8 cellular contexts compared by ENCODE assay signal in the genomic region with DNA sequence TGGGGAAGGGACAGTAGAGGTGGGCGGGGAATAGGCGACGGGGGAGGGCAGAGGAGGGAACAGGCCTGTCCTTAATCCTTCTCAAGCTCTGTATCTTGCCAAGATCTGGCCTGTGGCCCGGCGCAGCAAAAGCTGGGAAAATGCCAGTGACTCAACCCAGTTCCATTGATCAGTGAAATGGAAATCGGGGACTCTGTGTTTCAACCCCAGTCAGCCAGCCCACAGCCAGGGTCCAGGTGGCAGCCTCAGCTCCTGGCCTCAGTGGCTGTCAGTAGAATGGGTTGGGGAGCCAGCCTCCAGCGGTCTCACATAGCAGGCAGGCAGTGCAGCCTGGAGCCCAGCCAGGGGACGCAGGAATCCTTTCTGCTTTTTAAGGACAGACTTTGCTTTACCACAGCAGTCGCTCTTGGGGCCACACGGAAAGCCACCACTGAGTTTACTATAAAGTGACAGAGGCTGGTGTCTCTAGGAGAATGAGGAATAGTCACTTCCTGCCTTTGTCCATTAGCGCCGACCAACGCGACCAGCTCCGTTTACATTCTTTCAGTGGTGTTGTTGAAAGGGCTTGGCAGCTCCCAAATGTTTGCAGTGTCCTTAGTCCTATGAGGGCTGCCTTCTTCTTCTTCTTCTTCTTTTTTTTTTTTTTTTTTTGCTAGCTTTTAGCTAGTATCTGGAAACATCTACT.
DNase-seq lines count a peak whose midpoint lies in the region.
"Had no signal": no experiment of that assay in that cellular context is flagged by ENCODE, and none has a peak within 500 bp of the region (broad histone marks: within the 10 kb centered on the region; RNA-seq: fewer than 3 reads in every experiment).

No MANE protein-coding gene starts in this region.

- peak overlapping the region; percentile 95 to 99 for H3K18ac ChIP-seq in mesenchymal stem cell (ENCODE audit: low read depth in 1 of 2, low read length in 2 of 2)

- peak overlapping the region in 1 of 2 experiments; percentile 84 for H3K23ac ChIP-seq in mesenchymal stem cell (ENCODE audit: low read length in 2 of 2)

- H3K9me3 ChIP-seq in mesenchymal stem cell (ENCODE audit: control insufficient read depth, low read length) = peaks cover 5% of the 10 kb centered on the region

- H3K27me3 ChIP-seq in mesenchymal stem cell (ENCODE audit: control insufficient read depth in 1 of 2, insufficient read depth in 1 of 2, low read length in 2 of 2) = no peaks in the 10 kb centered on the region

- intact Hi-C loops in dendritic cell treated with granulocyte-macrophage colony-stimulating factor and Interleukin-4, amounts not matched to agents 40 ng/mL and 50 ng/mL, for 4 days (cut with micrococcal nuclease) = no loop called here

- H3K4me1 Mint-ChIP-seq in dendritic cell treated with granulocyte-macrophage colony-stimulating factor and Interleukin-4, amounts not matched to agents 40 ng/mL and 50 ng/mL, for 4 days (ENCODE audit: low read depth) = peaks cover 45% of the 10 kb centered on the region

- peak overlapping the region; percentile 90 to 91 for H3K4ac ChIP-seq in mesenchymal stem cell (ENCODE audit: low read depth in 1 of 2, low read length in 2 of 2)

- DNase-seq in NCI-H2029 treated with DMSO at 0.1 percent for 48 hours (lab: John Stamatoyannopoulos, UW) (peak; percentile 29), mesenchymal stem cell (peak; percentile 84), ureter (ENCODE audit: low spot score) (peak; percentile 61), NCI-H1105 (lab: John Stamatoyannopoulos, UW) (no peak), SIG-M5 treated with dmso at 0.1 percent for 504 hours (lab: John Stamatoyannopoulos, UW; ENCODE audit: unreplicated experiment) (no peak)
- DNase-seq in stimulated activated CD4-positive, alpha-beta T cell treated with anti-CD3 and anti-CD28 coated beads, Interleukin-4, amount 100 ng/mL, for 4 hours = no peak

- peak overlapping the region; percentile 32 for H2AFZ ChIP-seq in mesenchymal stem cell (ENCODE audit: low read depth, low read length)

- peaks cover 28% of the 10 kb centered on the region for H3K4me1 ChIP-seq in mesenchymal stem cell (ENCODE audit: control insufficient read depth, insufficient read depth, low read depth, low read length)

- H3K4me2 ChIP-seq in mesenchymal stem cell (ENCODE audit: low read length, poor library complexity, severe bottlenecking) = no peak overlapping the region

- H3K27ac ChIP-seq in mesenchymal stem cell (ENCODE audit: low read length, poor library complexity, severe bottlenecking) = peak overlapping the region; percentile 46

- no peaks in the 10 kb centered on the region for H3K9me3 Mint-ChIP-seq in dendritic cell treated with granulocyte-macrophage colony-stimulating factor and Interleukin-4, amounts not matched to agents 40 ng/mL and 50 ng/mL, for 4 days
- H3K9me3 Mint-ChIP-seq: stimulated activated naive CD8-positive, alpha-beta T cell treated with anti-CD3 and anti-CD28 coated beads, Interleukin-15, Interleukin-2, amounts not matched to agents 100 ng/mL and 50 ng/mL, for 24 hours had no signal

- peaks cover 8% of the 10 kb centered on the region for H3K27me3 Mint-ChIP-seq in dendritic cell treated with granulocyte-macrophage colony-stimulating factor and Interleukin-4, amounts not matched to agents 40 ng/mL and 50 ng/mL, for 4 days

- peaks cover 0 to 8% of the 10 kb centered on the region in 2 experiments for H3K36me3 ChIP-seq in mesenchymal stem cell (ENCODE audit: control insufficient read depth in 1 of 2, insufficient read depth in 2 of 2, low read depth in 1 of 2, low read length in 2 of 2)

- peak overlapping the region; percentile 96 for H2BK120ac ChIP-seq in mesenchymal stem cell (ENCODE audit: low read depth, low read length)

- peak overlapping the region in 1 of 2 experiments; percentile 76 for H3K4me3 ChIP-seq in mesenchymal stem cell (ENCODE audit: insufficient read depth in 1 of 2, low read depth in 1 of 2, low read length in 2 of 2)

- H2BK15ac ChIP-seq in mesenchymal stem cell (ENCODE audit: low read depth, poor library complexity, severe bottlenecking) = peak overlapping the region; percentile 52

- H3K36me3 Mint-ChIP-seq in dendritic cell treated with granulocyte-macrophage colony-stimulating factor and Interleukin-4, amounts not matched to agents 40 ng/mL and 50 ng/mL, for 4 days (ENCODE audit: low read depth) = peaks cover 49% of the 10 kb centered on the region

- peak overlapping the region; percentile 99 for H4K91ac ChIP-seq in mesenchymal stem cell (ENCODE audit: low read length)

- peak overlapping the region; percentile 98 for H4K8ac ChIP-seq in mesenchymal stem cell (ENCODE audit: low read length)

- no peak overlapping the region for H2BK5ac ChIP-seq in mesenchymal stem cell (ENCODE audit: low read depth, low read length, poor library complexity, severe bottlenecking)

- H3K27ac Mint-ChIP-seq in dendritic cell treated with granulocyte-macrophage colony-stimulating factor and Interleukin-4, amounts not matched to agents 40 ng/mL and 50 ng/mL, for 4 days = peak overlapping the region; percentile 68
- H3K27ac Mint-ChIP-seq: stimulated activated naive CD8-positive, alpha-beta T cell treated with anti-CD3 and anti-CD28 coated beads, Interleukin-15, Interleukin-2, amounts not matched to agents 100 ng/mL and 50 ng/mL, for 24 hours had no signal

- H2BK12ac ChIP-seq in mesenchymal stem cell (ENCODE audit: low read length in 2 of 2) = peak overlapping the region; percentile 97 to 99

- H3K14ac ChIP-seq in mesenchymal stem cell (ENCODE audit: low read length in 2 of 2) = peak overlapping the region in 1 of 2 experiments; percentile 96

- H3K79me1 ChIP-seq in mesenchymal stem cell (replicated peaks; ENCODE audit: low read length, poor library complexity, severe bottlenecking) = peaks cover 15% of the 10 kb centered on the region

- WGBS in mesenchymal stem cell = 23% methylated on average over 15 of the region's 15 CpGs

- no peak overlapping the region for H3K4me3 Mint-ChIP-seq in dendritic cell treated with granulocyte-macrophage colony-stimulating factor and Interleukin-4, amounts not matched to agents 40 ng/mL and 50 ng/mL, for 4 days
- H3K4me3 Mint-ChIP-seq: stimulated activated naive CD8-positive, alpha-beta T cell treated with anti-CD3 and anti-CD28 coated beads, Interleukin-15, Interleukin-2, amounts not matched to agents 100 ng/mL and 50 ng/mL, for 24 hours had no signal

- H3K9ac ChIP-seq in mesenchymal stem cell (ENCODE audit: low read length) = peak overlapping the region; percentile 62

- H2AK5ac ChIP-seq in mesenchymal stem cell (ENCODE audit: low read length, severe bottlenecking) = peak overlapping the region; percentile 83

Comparison
In these comparisons a context has a peak if more than half of its experiments do, and no peak if none do; other contexts are left out.
1. DNase-seq: peak in NCI-H2029 treated with DMSO at 0.1 percent for 48 hours (single experiment), mesenchymal stem cell (single experiment) and ureter (single experiment); none in NCI-H1105 (single experiment), stimulated activated CD4-positive, alpha-beta T cell treated with anti-CD3 and anti-CD28 coated beads, Interleukin-4, amount 100 ng/mL, for 4 hours (0 of 2) and SIG-M5 treated with dmso at 0.1 percent for 504 hours (single experiment).